ENCODE assay signal across 17 cellular contexts in the genomic region with DNA sequence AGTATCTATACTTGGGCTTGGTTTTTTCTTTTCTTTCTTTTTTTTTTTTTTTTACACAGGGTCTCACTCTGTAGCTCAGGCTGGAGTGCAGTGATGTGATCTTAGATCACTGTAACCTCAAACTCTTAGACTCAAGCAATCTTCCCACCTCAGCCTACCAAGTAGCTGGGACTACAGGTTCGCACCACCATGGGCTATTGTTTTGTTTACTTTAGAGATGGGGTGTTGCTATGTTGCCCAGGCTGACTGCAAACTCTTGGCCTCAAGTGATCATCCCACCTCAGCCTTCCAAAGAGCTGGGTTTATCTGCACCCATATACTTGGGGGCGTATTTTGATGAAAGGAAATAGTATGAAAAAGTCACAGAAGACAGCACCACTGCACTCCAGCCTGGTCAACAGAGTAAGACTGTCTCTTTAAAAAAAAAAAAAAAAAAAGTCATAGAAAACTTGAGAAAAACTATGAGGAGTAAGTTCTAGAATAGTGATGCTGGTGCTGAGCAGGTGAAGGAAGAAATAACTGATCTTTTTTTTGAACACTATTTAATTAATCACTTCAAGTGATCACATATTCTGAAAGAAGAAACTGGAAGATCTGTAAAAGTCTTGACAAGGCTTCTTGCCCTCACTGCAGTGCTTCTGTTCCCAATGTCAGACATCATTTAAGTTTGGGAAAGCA. TPM values are rescaled to one million over a fixed set of nuclear protein-coding genes. Genes with fewer than 3 reads are reported as not detected.
DNase-seq lines count a peak whose midpoint lies in the region; ATAC-seq, FAIRE-seq and TF ChIP-seq lines count a peak whose summit lies in the region.
"Had no signal": no experiment of that assay in that cellular context is flagged by ENCODE, and none has a peak within 500 bp of the region (broad histone marks: within the 10 kb centered on the region; RNA-seq: fewer than 3 reads in every experiment).

No MANE protein-coding gene starts in this region.

- WGBS in heart right ventricle, 2 donors, result 86 to 94% methylated on average over 2 of the region's 2 CpGs

- no peak for FAIRE-seq in endothelial cell of umbilical vein (lab: Jason Lieb, UNC)
- no peak for FAIRE-seq in GM19239 (lab: Jason Lieb, UNC)
- FAIRE-seq: G401.6 had no signal

- DNase-seq in heart right ventricle, result no peak
- no peak for DNase-seq in Right ventricle myocardium inferior (ENCODE audit: missing footprints)
- DNase-seq in WTC11 (ENCODE audit: low spot score), result no peak
- DNase-seq in endothelial cell of umbilical vein (ENCODE audit: low read depth, low spot score), result no peak
- DNase-seq in thoracic aorta (ENCODE audit: low spot score), result no peak
- no peak for DNase-seq in CD8-positive, alpha-beta memory T cell
- no peak for DNase-seq in GM19239 (ENCODE audit: insufficient read length, low spot score)
- DNase-seq: activated gamma-delta T cell treated with Interleukin-2 at 50 U/mL for 16 hours; BE2C; left colon; NCI-H345; occipital lobe; stimulated activated CD4-positive, alpha-beta T cell treated with anti-CD3 and anti-CD28 coated beads, Interleukin-15, amount 100 ng/mL, for 24 hours; WERI-Rb-1 had no signal

- H3K27me3 ChIP-seq in heart right ventricle (no peaks in the 10 kb centered on the region), endothelial cell of umbilical vein (ENCODE audit: control insufficient read depth in 2 of 2, insufficient read depth in 2 of 2, low read length in 2 of 2) (no peaks in the 10 kb centered on the region), thoracic aorta (replicated peaks; ENCODE audit: insufficient read depth) (no peaks in the 10 kb centered on the region)
- H3K27me3 ChIP-seq in CD8-positive, alpha-beta memory T cell (ENCODE audit: insufficient read depth, low read length, poor library complexity, severe bottlenecking), result no peaks in the 10 kb centered on the region
- H3K27me3 ChIP-seq: BE2C, gastroesophageal sphincter had no signal

- TF ChIP-seq CTCF in heart right ventricle (IDR thresholded peaks at IDR 0.05), result no peak
- no peak for TF ChIP-seq CTCF in WTC11 (IDR thresholded peaks at IDR 0.05)
- TF ChIP-seq CTCF in endothelial cell of umbilical vein (IDR thresholded peaks at IDR 0.05; ENCODE audit: extremely low read depth in 1 of 2, insufficient read depth in 1 of 2, low read depth in 1 of 2, low read length in 2 of 2), result no peak
- TF ChIP-seq CTCF in thoracic aorta (IDR thresholded peaks at IDR 0.05), result no peak

- H3K4me1 Mint-ChIP-seq in WTC11, result peaks cover 3% of the 10 kb centered on the region; the same call in 1 of the 2 replicates
- peaks cover 18 to 50% (median 48%) of the 10 kb centered on the region in 3 donors for H3K4me1 Mint-ChIP-seq in CD8-positive, alpha-beta memory T cell

- POLR2A ChIA-PET in WTC11 (lab: Charles Lee) (interaction anchor here (0.6 kb wide), 1 partner anchor 97 kb away, joined by 3 read pairs; no protein-coding TSS in a partner anchor), endothelial cell of umbilical vein (lab: Charles Lee) (no interaction called here)
- POLR2A ChIA-PET in CD8-positive, alpha-beta memory T cell (lab: Charles Lee), result interaction anchor here (0.5 kb wide), 1 partner anchor 123 kb away, joined by 3 read pairs; no protein-coding TSS in a partner anchor

- dilution Hi-C loops in endothelial cell of umbilical vein (cut with MboI; ENCODE audit: extremely low pct_ligation_motif_present, low sequenced_read_pairs), result no loop called here

- BruUV-seq in endothelial cell of umbilical vein (replicated peaks; lab: Mats Ljungman, UMichigan), result TSS peak; percentile 35

- peak in 2 of 8 donors; percentile 7 to 12 for ATAC-seq in heart right ventricle
- no peak for ATAC-seq in Right ventricle myocardium inferior
- no peak for ATAC-seq in WTC11
- no peak for ATAC-seq in thoracic aorta (ENCODE audit: insufficient number of reproducible peaks, low FRiP score, low read depth)
- ATAC-seq in GM18867 (IDR thresholded peaks at IDR 0.05; ENCODE audit: unreplicated experiment), result no peak

- peak overlapping the region; percentile 67 for H3K9ac ChIP-seq in endothelial cell of umbilical vein (replicated peaks; ENCODE audit: extremely low read depth, insufficient read depth, low read length)

- peak overlapping the region; percentile 71 for H3K4me2 ChIP-seq in endothelial cell of umbilical vein (ENCODE audit: insufficient read depth, low read length)

- CTCF ChIA-PET in WTC11 (lab: Charles Lee), result interaction anchor here (0.6 kb wide), 1 partner anchor 43 kb away, joined by 3 read pairs; no protein-coding TSS in a partner anchor
- CTCF ChIA-PET in endothelial cell of umbilical vein (lab: Charles Lee), result interaction anchor here (0.9 to 7.6 kb wide), 14 partner anchors 10 to 183 kb away, joined by 3 to 40 read pairs (median 3); partner anchors contain the start of gene ATP5MC2
- CTCF ChIA-PET in CD8-positive, alpha-beta memory T cell (lab: Charles Lee), result interaction anchor here (1.4 kb wide), 1 partner anchor 52 kb away, joined by 4 read pairs; no protein-coding TSS in a partner anchor

- H3K4me1 ChIP-seq in heart right ventricle, result peaks cover 0 to 66% (median 39%) of the 10 kb centered on the region in 9 donors
- H3K4me1 ChIP-seq in endothelial cell of umbilical vein (ENCODE audit: control insufficient read depth, extremely low read depth, insufficient read depth, low read length), result peaks cover 28% of the 10 kb centered on the region
- H3K4me1 ChIP-seq in thoracic aorta (ENCODE audit: control insufficient read depth in 1 of 2, low read depth in 2 of 2), result peaks cover 47 to 87% of the 10 kb centered on the region in 2 donors
- peaks cover 24% of the 10 kb centered on the region for H3K4me1 ChIP-seq in CD8-positive, alpha-beta memory T cell (ENCODE audit: insufficient read depth, low read length)
- H3K4me1 ChIP-seq: BE2C had no signal

- intact Hi-C loops in heart right ventricle (cut with DNase I) (no loop called here), Right ventricle myocardium inferior (cut with DNase I) (no loop called here), endothelial cell of umbilical vein (cut with micrococcal nuclease) (loop anchor here (1.0 to 2.0 kb wide), 4 partner anchors 18 to 115 kb away; partner anchors contain the start of gene ATP5MC2)

- H3K9me3 ChIP-seq in heart right ventricle (no peaks in the 10 kb centered on the region), endothelial cell of umbilical vein (replicated peaks; ENCODE audit: control insufficient read depth, insufficient read depth, low read length) (no peaks in the 10 kb centered on the region), thoracic aorta (no peaks in the 10 kb centered on the region)
- H3K9me3 ChIP-seq in CD8-positive, alpha-beta memory T cell (ENCODE audit: low read length), result no peaks in the 10 kb centered on the region
- H3K9me3 ChIP-seq: BE2C, gastroesophageal sphincter had no signal

- no peak overlapping the region for H2AFZ ChIP-seq in endothelial cell of umbilical vein (ENCODE audit: low read depth, low read length)

- no peaks in the 10 kb centered on the region for H3K36me3 Mint-ChIP-seq in WTC11
- H3K36me3 Mint-ChIP-seq in CD8-positive, alpha-beta memory T cell, result peaks cover 0 to 7% (median 3%) of the 10 kb centered on the region in 3 donors

- no peak overlapping the region for H3K4me3 ChIP-seq in heart right ventricle
- H3K4me3 ChIP-seq in endothelial cell of umbilical vein (replicated peaks in 1 of 3; ENCODE audit: insufficient read depth in 1 of 3, low read depth in 1 of 3, low read length in 3 of 3), result peak overlapping the region in 1 of 3 experiments; percentile 19
- H3K4me3 ChIP-seq in thoracic aorta, result peak overlapping the region; percentile 7
- H3K4me3 ChIP-seq in CD8-positive, alpha-beta memory T cell (ENCODE audit: low read length), result no peak overlapping the region
- H3K4me3 ChIP-seq: gastroesophageal sphincter had no signal

- H3K9me3 Mint-ChIP-seq in WTC11, result no peaks in the 10 kb centered on the region
- H3K9me3 Mint-ChIP-seq in CD8-positive, alpha-beta memory T cell, result no peaks in the 10 kb centered on the region

- H3K27ac Mint-ChIP-seq in WTC11, result 0 out of 2 replicates have a peak overlapping the region, but pooled peaks have one; percentile 65
- peak overlapping the region in 3 of 8 donors; percentile 17 to 58 (median 36) for H3K27ac Mint-ChIP-seq in CD8-positive, alpha-beta memory T cell

- H3K27ac ChIP-seq in heart right ventricle (peak overlapping the region in 7 of 10 donors; percentile 28 to 63 (median 41)), endothelial cell of umbilical vein (ENCODE audit: insufficient read depth, low read depth, low read length) (peak overlapping the region; percentile 96), thoracic aorta (peak overlapping the region; percentile 78 to 81)
- H3K27ac ChIP-seq in CD8-positive, alpha-beta memory T cell (ENCODE audit: low read depth, low read length), result no peak overlapping the region
- H3K27ac ChIP-seq: WERI-Rb-1 had no signal

- no peaks in the 10 kb centered on the region for H3K27me3 Mint-ChIP-seq in WTC11 (ENCODE audit: low read depth)
- no peaks in the 10 kb centered on the region for H3K27me3 Mint-ChIP-seq in CD8-positive, alpha-beta memory T cell

- H3K36me3 ChIP-seq in heart right ventricle, result peaks cover 0 to 5% (median 0%) of the 10 kb centered on the region in 9 donors
- H3K36me3 ChIP-seq in endothelial cell of umbilical vein (ENCODE audit: control insufficient read depth in 2 of 2, extremely low read depth in 1 of 2, insufficient read depth in 2 of 2, low read length in 2 of 2), result no peaks in the 10 kb centered on the region
- H3K36me3 ChIP-seq in thoracic aorta, result no peaks in the 10 kb centered on the region
- H3K36me3 ChIP-seq in CD8-positive, alpha-beta memory T cell (ENCODE audit: insufficient read depth, low read length), result no peaks in the 10 kb centered on the region
- H3K36me3 ChIP-seq: BE2C, gastroesophageal sphincter, WERI-Rb-1 had no signal

- no peak for TF ChIP-seq POLR2A in endothelial cell of umbilical vein (IDR thresholded peaks at IDR 0.05; ENCODE audit: low read depth, low read length)

- H4K20me1 ChIP-seq in endothelial cell of umbilical vein (replicated peaks; ENCODE audit: control insufficient read depth, extremely low read depth, insufficient read depth, low read length), result no peaks in the 10 kb centered on the region

- H3K79me2 ChIP-seq in endothelial cell of umbilical vein (ENCODE audit: control insufficient read depth, insufficient read depth, low read length), result peaks cover 10% of the 10 kb centered on the region

- H3K9me1 ChIP-seq in endothelial cell of umbilical vein (replicated peaks; ENCODE audit: control insufficient read depth, extremely low read depth, insufficient read depth, low read length), result no peaks in the 10 kb centered on the region

- H3K4me3 Mint-ChIP-seq in WTC11, result no peak overlapping the region
- H3K4me3 Mint-ChIP-seq in CD8-positive, alpha-beta memory T cell, result no peak overlapping the region

RNA-seq across cellular contexts. Expression of gene NPFF, which starts 53.8 kb away (rescaled TPM):
- not detected for total RNA-seq in heart right ventricle
- polyA plus RNA-seq in heart right ventricle, result not detected
- not detected for total RNA-seq in Right ventricle myocardium inferior
- 0.57 to 0.80 TPM (median 0.59 TPM) in 3 replicates for total RNA-seq in WTC11 (2021)
- not detected in 2 replicates for total RNA-seq in endothelial cell of umbilical vein
- 0.30 TPM in 1 of 2 replicates, not detected in the other for polyA plus RNA-seq in endothelial cell of umbilical vein
- 0.22 and 0.23 TPM in 2 replicates for polyA plus RNA-seq in endothelial cell of umbilical vein (2011; cell fraction: cytosol; rRNA removed)
- 0.53 and 0.74 TPM in 2 replicates for polyA plus RNA-seq in endothelial cell of umbilical vein (2011; cell fraction: nucleus; rRNA removed)
- polyA plus RNA-seq in endothelial cell of umbilical vein (2012), result 0.59 TPM in 1 of 2 replicates, not detected in the other
- polyA minus RNA-seq in endothelial cell of umbilical vein, result not detected in 2 replicates
- not detected for polyA minus RNA-seq in endothelial cell of umbilical vein (2011; cell fraction: cytosol; rRNA and poly(A)+ RNA removed)
- polyA minus RNA-seq in endothelial cell of umbilical vein (2011; cell fraction: nucleus; rRNA and poly(A)+ RNA removed), result not detected in 2 replicates
- 1 to 10 TPM in 1 of 2 donors, not detected in 1; 9.1 TPM for total RNA-seq in thoracic aorta
- total RNA-seq in CD8-positive, alpha-beta memory T cell, result not detected
- polyA plus RNA-seq in CD8-positive, alpha-beta memory T cell, result not detected
- total RNA-seq: gastroesophageal sphincter, left colon, occipital lobe had no signal

RNA-seq across cellular contexts. Expression of gene TARBP2, which starts 60.0 kb away (rescaled TPM):
- 10 to 100 TPM in 7 of 10 donors, 1 to 10 TPM in 3; 7.0 to 13.7 (median 11.0) TPM for total RNA-seq in heart right ventricle
- 10 to 100 TPM; 17.6 to 21.2 TPM for polyA plus RNA-seq in heart right ventricle
- 10.9 TPM for total RNA-seq in Right ventricle myocardium inferior
- total RNA-seq in WTC11 (2021), result 69.0 to 74.0 TPM (median 69.1 TPM) in 3 replicates
- total RNA-seq in endothelial cell of umbilical vein, result 53.8 and 57.2 TPM in 2 replicates
- 82.8 and 92.1 TPM in 2 replicates for polyA plus RNA-seq in endothelial cell of umbilical vein
- polyA plus RNA-seq in endothelial cell of umbilical vein (2011; cell fraction: cytosol; rRNA removed), result 57.3 and 67.6 TPM in 2 replicates
- 223 and 226 TPM in 2 replicates for polyA plus RNA-seq in endothelial cell of umbilical vein (2011; cell fraction: nucleus; rRNA removed)
- polyA plus RNA-seq in endothelial cell of umbilical vein (2012), result 35.3 and 37.5 TPM in 2 replicates
- 37.3 and 38.8 TPM in 2 replicates for polyA minus RNA-seq in endothelial cell of umbilical vein
- polyA minus RNA-seq in endothelial cell of umbilical vein (2011; cell fraction: cytosol; rRNA and poly(A)+ RNA removed), result 27.0 TPM
- 35.5 and 39.8 TPM in 2 replicates for polyA minus RNA-seq in endothelial cell of umbilical vein (2011; cell fraction: nucleus; rRNA and poly(A)+ RNA removed)
- 10 to 100 TPM; 14.2 to 27.7 TPM for total RNA-seq in thoracic aorta
- 10 to 100 TPM; 62.1 to 65.1 TPM for total RNA-seq in CD8-positive, alpha-beta memory T cell
- polyA plus RNA-seq in CD8-positive, alpha-beta memory T cell, result 26.3 TPM
